8 cellular contexts compared by ENCODE assay signal in the genomic region with DNA sequence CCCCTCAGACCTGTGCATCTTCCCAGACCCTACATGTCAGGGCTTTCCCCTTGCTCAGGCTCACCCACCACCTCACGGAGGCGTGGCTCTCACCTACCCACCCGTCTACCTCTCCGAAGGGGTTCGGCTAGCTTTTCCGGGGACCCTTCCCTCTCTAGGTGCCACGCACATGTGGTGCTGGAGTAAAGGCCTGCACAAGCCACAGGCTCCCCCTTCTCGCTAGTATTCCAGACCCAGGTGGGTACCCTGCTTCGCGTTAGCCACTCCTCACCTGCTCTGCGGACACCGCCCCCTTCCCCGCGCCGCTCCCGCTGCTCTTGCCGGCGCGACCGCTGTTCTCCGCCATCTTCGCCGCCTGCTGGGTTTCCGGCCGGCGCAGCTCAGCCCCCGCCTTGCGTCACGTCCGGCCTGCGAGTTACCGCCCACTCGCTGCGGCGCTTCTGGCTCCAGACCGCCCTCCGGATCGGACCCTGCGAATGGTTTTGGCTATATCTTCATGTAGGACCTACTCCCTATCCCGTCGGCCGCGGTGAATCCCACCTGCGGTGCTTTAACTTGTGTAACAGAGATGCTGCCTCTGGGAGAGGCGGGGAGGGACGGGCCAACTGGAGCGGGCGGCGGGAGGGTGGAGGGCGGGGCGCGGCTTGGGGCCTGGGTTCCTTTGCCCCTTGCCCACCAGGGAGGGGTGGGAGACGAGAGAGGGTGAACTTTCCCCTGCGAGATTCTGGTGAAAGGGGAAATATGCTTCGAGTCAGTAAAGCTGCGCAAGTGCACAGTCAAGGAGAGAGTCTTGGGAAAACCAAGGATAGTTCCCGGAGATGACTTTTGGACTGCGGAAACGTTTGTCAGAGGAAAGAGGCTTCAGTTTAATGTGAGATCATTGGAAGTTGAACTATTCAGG. TPM values are rescaled to one million over a fixed set of nuclear protein-coding genes. Genes with fewer than 3 reads are reported as not detected.
DNase-seq lines count a peak whose midpoint lies in the region; ATAC-seq and TF ChIP-seq lines count a peak whose summit lies in the region.

A gene with protein sequence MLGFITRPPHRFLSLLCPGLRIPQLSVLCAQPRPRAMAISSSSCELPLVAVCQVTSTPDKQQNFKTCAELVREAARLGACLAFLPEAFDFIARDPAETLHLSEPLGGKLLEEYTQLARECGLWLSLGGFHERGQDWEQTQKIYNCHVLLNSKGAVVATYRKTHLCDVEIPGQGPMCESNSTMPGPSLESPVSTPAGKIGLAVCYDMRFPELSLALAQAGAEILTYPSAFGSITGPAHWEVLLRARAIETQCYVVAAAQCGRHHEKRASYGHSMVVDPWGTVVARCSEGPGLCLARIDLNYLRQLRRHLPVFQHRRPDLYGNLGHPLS (plus strand): TSS at position 425 of the 901 bp plus-strand sequence. CDS start 72 bp downstream, at position 497.
A gene with protein sequence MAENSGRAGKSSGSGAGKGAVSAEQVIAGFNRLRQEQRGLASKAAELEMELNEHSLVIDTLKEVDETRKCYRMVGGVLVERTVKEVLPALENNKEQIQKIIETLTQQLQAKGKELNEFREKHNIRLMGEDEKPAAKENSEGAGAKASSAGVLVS (minus strand): TSS at position 357 of the 901 bp plus-strand sequence. CDS start 11 bp downstream, at position 346.

- peaks cover 12% of the 10 kb centered on the region for H3K36me3 Mint-ChIP-seq in progenitor cell of endocrine pancreas (ENCODE audit: insufficient read depth)

- TF ChIP-seq EP300 in upper lobe of left lung (IDR thresholded peaks at IDR 0.05), result peak in 1 of 4 donors; percentile 33

- ATAC-seq in HG02798 (IDR thresholded peaks at IDR 0.05; ENCODE audit: poor library complexity, unreplicated experiment) (peak; percentile 89), upper lobe of left lung (ENCODE audit: low FRiP score in 2 of 2) (peak; percentile 93 to 97)

- H3K27ac ChIP-seq in left ventricle myocardium inferior (replicated peaks) (peak within 1 kb of the TSS; percentile 91), upper lobe of left lung (peak within 1 kb of the TSS; percentile 89 to 97 (median 94))

- H3K9me3 Mint-ChIP-seq in progenitor cell of endocrine pancreas (ENCODE audit: low read depth), result no peaks in the 10 kb centered on the region

- DNase-seq in GM13977 (ENCODE audit: low spot score) (peak; percentile 91), NCI-H1436 (lab: John Stamatoyannopoulos, UW) (peak; percentile 55), T-helper 2 cell (peak; percentile 70 to 89 (median 79)), amygdala (lab: John Stamatoyannopoulos, UW) (peak; percentile 17 to 91 (median 74)), left ventricle myocardium inferior (peak; percentile 90), progenitor cell of endocrine pancreas (ENCODE audit: low spot score, unreplicated experiment) (peak; percentile 82), upper lobe of left lung (peak; percentile 90 to 97)

- H3K27me3 ChIP-seq in left ventricle myocardium inferior (ENCODE audit: low read depth) (no peaks in the 10 kb centered on the region), upper lobe of left lung (no peaks in the 10 kb centered on the region)

- TF ChIP-seq CTCF in GM13977 (IDR thresholded peaks at IDR 0.05; ENCODE audit: extremely low read depth, insufficient read depth, missing control alignments) (no peak), left ventricle myocardium inferior (IDR thresholded peaks at IDR 0.05; ENCODE audit: borderline replicate concordance) (no peak), progenitor cell of endocrine pancreas (IDR thresholded peaks at IDR 0.05; ENCODE audit: unreplicated experiment) (no peak), upper lobe of left lung (IDR thresholded peaks at IDR 0.05) (peak in 2 of 6 experiments; percentile 21 to 23)

- intact Hi-C loops in left ventricle myocardium inferior (cut with micrococcal nuclease), result no loop called here

- peaks cover 31% of the 10 kb centered on the region for H3K36me3 ChIP-seq in left ventricle myocardium inferior
- peaks cover 10 to 34% (median 31%) of the 10 kb centered on the region in 4 donors for H3K36me3 ChIP-seq in upper lobe of left lung

- 0 to 1% methylated on average over 29 to 56 of the region's 59 CpGs for WGBS in upper lobe of left lung, 2 donors

- H3K9me3 ChIP-seq in left ventricle myocardium inferior (replicated peaks) (no peaks in the 10 kb centered on the region), upper lobe of left lung (no peaks in the 10 kb centered on the region)

- no peaks in the 10 kb centered on the region for H3K27me3 Mint-ChIP-seq in progenitor cell of endocrine pancreas

- TF ChIP-seq POLR2A in upper lobe of left lung (IDR thresholded peaks at IDR 0.05), result peak; percentile 53 to 93 (median 84)

- peak within 1 kb of the TSS; percentile 95 for H3K4me3 Mint-ChIP-seq in progenitor cell of endocrine pancreas (ENCODE audit: low read depth)

- H3K27ac Mint-ChIP-seq in progenitor cell of endocrine pancreas, result peak within 1 kb of the TSS; percentile 97

- H3K4me3 ChIP-seq in left ventricle myocardium inferior, result peak within 1 kb of the TSS; percentile 87
- peak within 1 kb of the TSS; percentile 70 to 98 (median 93) for H3K4me3 ChIP-seq in upper lobe of left lung

- H3K4me1 Mint-ChIP-seq in progenitor cell of endocrine pancreas (ENCODE audit: low read depth), result peaks cover 24% of the 10 kb centered on the region

- in situ Hi-C loops in GM13977 (cut with MboI; ENCODE audit: low pct_unique_long_range_greater_than_20kb, low sequenced_read_pairs, unreplicated experiment), result no loop called here

- H3K4me1 ChIP-seq in left ventricle myocardium inferior (peaks cover 87% of the 10 kb centered on the region), upper lobe of left lung (peaks cover 39 to 81% (median 48%) of the 10 kb centered on the region in 4 donors)

RNA-seq across cellular contexts. Expression of the first gene that starts in this region (rescaled TPM):
- 31.9 TPM for total RNA-seq in left ventricle myocardium inferior
- 58.6 and 59.0 TPM in 2 replicates for total RNA-seq in progenitor cell of endocrine pancreas
- total RNA-seq in upper lobe of left lung, result 10 to 100 TPM; 21.2 to 62.9 (median 40.7) TPM

RNA-seq across cellular contexts. Expression of the second gene that starts in this region (rescaled TPM):
- total RNA-seq in left ventricle myocardium inferior (62.5 TPM), progenitor cell of endocrine pancreas (54.8 and 57.9 TPM in 2 replicates), upper lobe of left lung (10 to 100 TPM; 17.8 to 55.9 (median 41.4) TPM)

Comparison
In these comparisons a context has a peak if more than half of its experiments do, and no peak if none do; other contexts are left out.
1. Peak in every context shown above with its lines: DNase-seq, ATAC-seq, H3K4me3 ChIP-seq and H3K27ac ChIP-seq.